In genomic region chr9:88230612-88231011, GRCh38 we compare ENCODE assay signal across 22 cellular contexts.
DNase-seq lines count a peak whose midpoint lies in the region; ATAC-seq, FAIRE-seq and TF ChIP-seq lines count a peak whose summit lies in the region.
"Had no signal": no experiment of that assay in that cellular context is flagged by ENCODE, and none has a peak within 500 bp of the region (broad histone marks: within the 10 kb centered on the region; RNA-seq: fewer than 3 reads in every experiment).

No MANE protein-coding gene starts in this region.

- no peak for TF ChIP-seq RAD21 in A549 (conservative IDR thresholded peaks at IDR 0.05 in 1 of 2, IDR thresholded peaks at IDR 0.05 in 1 of 2)

- POLR2A ChIA-PET in A549 (lab: Yijun Ruan, JAX): no interaction called here

- peaks cover 31% of the 10 kb centered on the region for H3K27me3 Mint-ChIP-seq in activated T-cell treated with anti-CD3 and anti-CD28 coated beads, Interleukin-2, amount 50 U/mL, for 24 hours

- no peak overlapping the region for H3K4me3 Mint-ChIP-seq in activated T-cell treated with anti-CD3 and anti-CD28 coated beads, Interleukin-2, amount 50 U/mL, for 24 hours
- H3K4me3 Mint-ChIP-seq: CD8-positive, alpha-beta memory T cell had no signal

- 52% methylated on average over 2 of the region's 2 CpGs for WGBS in A549 (ENCODE audit: missing lambda C conversion rate)

- H3K36me3 Mint-ChIP-seq in activated T-cell treated with anti-CD3 and anti-CD28 coated beads, Interleukin-2, amount 50 U/mL, for 24 hours (ENCODE audit: low read depth): no peaks in the 10 kb centered on the region
- H3K36me3 Mint-ChIP-seq: CD8-positive, alpha-beta memory T cell had no signal

- peaks cover 8% of the 10 kb centered on the region for H3K9me3 Mint-ChIP-seq in activated T-cell treated with anti-CD3 and anti-CD28 coated beads, Interleukin-2, amount 50 U/mL, for 24 hours

- H3K27ac Mint-ChIP-seq in activated T-cell treated with anti-CD3 and anti-CD28 coated beads, Interleukin-2, amount 50 U/mL, for 24 hours: no peak overlapping the region
- H3K27ac Mint-ChIP-seq: CD8-positive, alpha-beta memory T cell had no signal

- TF ChIP-seq POLR2A in A549 (IDR thresholded peaks at IDR 0.05; ENCODE audit: low read length): no peak

- H3K4me1 Mint-ChIP-seq in activated T-cell treated with anti-CD3 and anti-CD28 coated beads, Interleukin-2, amount 50 U/mL, for 24 hours (ENCODE audit: low read depth): no peaks in the 10 kb centered on the region
- H3K4me1 Mint-ChIP-seq: CD8-positive, alpha-beta memory T cell had no signal

- H3K9me3 ChIP-seq in A549: peaks cover 9% of the 10 kb centered on the region; the same call in 2 of the 3 replicates
- H3K9me3 ChIP-seq: Peyer's patch, SK-N-SH had no signal

- DNase-seq in A549 (ENCODE audit: low read depth in 1 of 2, low spot score in 1 of 2) (no peak), HCEC 1CT (peak; percentile 21), RKO (ENCODE audit: low spot score) (peak; percentile 12), fibroblast of mammary gland (ENCODE audit: low read depth) (peak; percentile 59), NCI-H2227 treated with DMSO at 0.1 percent for 48 hours (lab: John Stamatoyannopoulos, UW) (no peak), amygdala (lab: John Stamatoyannopoulos, UW) (no peak), epidermal melanocyte (ENCODE audit: insufficient read length, low spot score) (no peak)
- DNase-seq in activated T-cell treated with anti-CD3 and anti-CD28 coated beads, Interleukin-2, amount 50 U/mL, for 24 hours: no peak
- DNase-seq: C1 segment of cervical spinal cord; CD8-positive, alpha-beta memory T cell; DMS79; NCI-H1105 treated with DMSO at 0.1 percent for 48 hours; NCI-H1694; NCI-H226; NCI-H524; Peyer's patch; SHP77; SK-N-SH had no signal

- no peaks in the 10 kb centered on the region for H3K4me1 ChIP-seq in A549
- H3K4me1 ChIP-seq: Peyer's patch had no signal

- FAIRE-seq in A549 (lab: Jason Lieb, UNC): no peak
- FAIRE-seq: A204.1, D721Med, G401.6 had no signal

- no peak overlapping the region for H3K27ac ChIP-seq in A549
- H3K27ac ChIP-seq: Peyer's patch had no signal

- TF ChIP-seq EP300 in A549 (IDR thresholded peaks at IDR 0.05): no peak

- no peak overlapping the region for H3K4me3 ChIP-seq in A549
- no peak overlapping the region for H3K4me3 ChIP-seq in fibroblast of mammary gland (ENCODE audit: control insufficient read depth, low read depth, low read length)
- H3K4me3 ChIP-seq: Peyer's patch had no signal

- ATAC-seq in A549: no peak
- ATAC-seq: HCT116 had no signal

- TF ChIP-seq CTCF in A549 (IDR thresholded peaks at IDR 0.05) (no peak), fibroblast of mammary gland (conservative IDR thresholded peaks at IDR 0.05; ENCODE audit: control insufficient read depth, insufficient read depth, low read depth, low read length) (no peak)

- CTCF ChIA-PET in A549 (lab: Yijun Ruan, JAX): no interaction called here

- no peak overlapping the region for H3K4me2 ChIP-seq in A549
- H3K4me2 ChIP-seq: SK-N-SH had no signal

TF ChIP-seq in A549, 52 proteins besides CTCF, POLR2A, EP300 and RAD21:
- TF ChIP-seq NR3C1 (IDR thresholded peaks at IDR 0.05) (no peak), FOSL2 (IDR thresholded peaks at IDR 0.05) (no peak), FOSL2 (CRISPR knock-in tag; IDR thresholded peaks at IDR 0.05) (0 out of 2 replicates have a peak, but pooled peaks have one; percentile 14), HMGXB4 (CRISPR knock-in tag; IDR thresholded peaks at IDR 0.05; ENCODE audit: borderline replicate concordance) (no peak)

Comparison
In these comparisons a context has a peak if more than half of its experiments do, and no peak if none do; other contexts are left out.
1. DNase-seq: peak in HCEC 1CT (single experiment), RKO (single experiment) and fibroblast of mammary gland (single experiment); none in A549 (0 of 2), NCI-H2227 treated with DMSO at 0.1 percent for 48 hours (single experiment), amygdala (0 of 56), activated T-cell treated with anti-CD3 and anti-CD28 coated beads, Interleukin-2, amount 50 U/mL, for 24 hours (single experiment) and epidermal melanocyte (single experiment).